In the genomic region with DNA sequence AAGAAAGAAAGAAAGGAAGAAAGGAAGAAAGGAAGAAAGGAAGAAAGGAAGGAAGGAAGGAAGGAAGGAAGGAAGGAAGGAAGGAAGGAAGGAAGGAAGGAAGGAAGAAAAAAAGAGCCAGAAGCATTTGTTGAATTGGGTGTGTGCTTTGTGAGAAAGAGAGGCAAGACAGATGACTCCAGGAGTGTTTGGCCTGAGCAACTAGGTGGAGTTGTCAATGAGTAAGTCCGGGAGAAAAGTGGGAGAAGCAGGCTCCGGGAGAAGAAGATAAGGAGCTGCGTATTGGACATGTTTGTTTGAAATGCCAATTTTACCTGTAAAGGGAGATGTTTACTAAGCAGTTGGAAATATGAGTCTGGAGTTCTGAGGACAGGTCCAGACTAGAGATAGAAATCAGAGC, we compare ENCODE assay signal across 20 cellular contexts.
"Had no signal": no experiment of that assay in that cellular context is flagged by ENCODE, and none has a peak within 500 bp of the region (broad histone marks: within the 10 kb centered on the region; RNA-seq: fewer than 3 reads in every experiment).

No MANE protein-coding gene starts in this region.

- H3K4me3 ChIP-seq: body of pancreas, coronary artery, prostate gland, SJCRH30, spleen, thyroid gland, vagina had no signal

- FAIRE-seq: TTC549 had no signal

- H3K27me3 ChIP-seq: body of pancreas, SJCRH30, spleen, thyroid gland, vagina had no signal

- H3K4me1 Mint-ChIP-seq: central memory CD8-positive, alpha-beta T cell; memory B cell; nephron; WTC11 had no signal

- ATAC-seq: body of pancreas, left ventricle myocardium superior, sciatic nerve, WTC11 had no signal

- DNase-seq: activated CD4-positive, alpha-beta T cell treated with anti-CD3 and anti-CD28 coated beads, Interleukin-2, amount 50 U/mL, for 1 hour; activated effector memory CD4-positive, alpha-beta T cell treated with Interleukin-2 at 50 U/mL for 16 hours; activated naive CD4-positive, alpha-beta T cell treated with anti-CD3 and anti-CD28 coated beads, Interleukin-2, amount 50 U/mL, for 16 hours; amniotic stem cell; body of pancreas; foreskin fibroblast; left ventricle myocardium superior; occipital lobe; SJCRH30; spleen; thyroid gland had no signal

- H3K4me3 Mint-ChIP-seq: central memory CD8-positive, alpha-beta T cell; memory B cell; nephron; WTC11 had no signal

- H3K27ac Mint-ChIP-seq: memory B cell, nephron, WTC11 had no signal

- H3K9me3 ChIP-seq: body of pancreas, prostate gland, spleen, thyroid gland, vagina had no signal

- H3K9me3 Mint-ChIP-seq: central memory CD8-positive, alpha-beta T cell had no signal

- H3K4me1 ChIP-seq: prostate gland, thyroid gland, vagina had no signal

- H3K27ac ChIP-seq: body of pancreas, coronary artery, prostate gland, SJCRH30, spleen, thyroid gland, vagina had no signal

- H3K36me3 ChIP-seq: prostate gland, SJCRH30, spleen, thyroid gland, vagina had no signal
